In the genomic region with DNA sequence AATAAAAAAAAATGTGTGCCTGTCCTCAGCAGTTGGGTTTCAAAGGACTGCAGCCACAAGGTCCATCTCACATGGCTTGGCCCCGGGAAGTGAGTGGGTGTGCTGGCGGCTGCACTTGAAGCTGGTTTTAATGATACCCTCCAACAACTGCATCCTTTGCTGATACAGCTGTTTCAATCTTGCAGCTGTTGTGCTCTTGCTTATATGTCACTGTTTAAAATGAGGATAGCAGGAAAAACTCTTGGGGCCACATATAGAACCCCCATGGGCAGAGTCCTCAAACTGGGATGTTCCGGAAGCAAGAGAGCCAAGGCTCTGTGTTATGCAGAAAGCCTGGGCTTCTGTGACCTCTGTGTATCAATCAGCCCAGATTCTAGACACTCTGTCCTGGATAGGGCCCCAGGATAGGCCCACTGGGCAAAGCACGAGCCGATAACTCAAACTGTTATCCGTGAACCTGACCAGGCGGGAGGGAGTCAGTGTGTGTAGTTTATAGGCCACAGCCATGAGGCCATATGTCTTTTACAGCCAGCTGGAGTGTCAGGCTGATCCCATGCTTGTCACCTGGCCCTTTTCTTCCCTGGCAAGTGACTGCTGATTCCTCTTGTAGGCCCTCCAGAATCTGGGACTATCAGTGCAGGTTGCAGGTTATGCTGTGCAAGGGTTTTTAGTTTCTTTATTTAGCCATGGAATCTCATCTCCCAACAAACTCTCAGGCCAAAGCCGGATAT, we compare ENCODE assay signal across 10 cellular contexts.
"Had no signal": no experiment of that assay in that cellular context is flagged by ENCODE, and none has a peak within 500 bp of the region (broad histone marks: within the 10 kb centered on the region; RNA-seq: fewer than 3 reads in every experiment).

No MANE protein-coding gene starts in this region.

- H3K9me3 ChIP-seq: adrenal gland had no signal

- ATAC-seq: effector memory CD8-positive, alpha-beta T cell; T-helper 17 cell had no signal

- H3K36me3 ChIP-seq: adrenal gland had no signal

- H3K4me3 ChIP-seq: adrenal gland had no signal

- H3K27ac ChIP-seq: adrenal gland had no signal

- DNase-seq: activated CD4-positive, alpha-beta T cell treated with anti-CD3 and anti-CD28 coated beads, Interleukin-2, amount 10 ng/mL, durations not matched to agents 7 days and 5 days; activated CD4-positive, CD25-positive, alpha-beta regulatory T cell; activated naive CD4-positive, alpha-beta T cell treated with anti-CD3 and anti-CD28 coated beads, Interleukin-2, amount 50 U/mL, for 16 hours; activated T-cell treated with anti-CD3 and anti-CD28 coated beads for 4 hours; adrenal gland; central memory CD4-positive, alpha-beta T cell; effector memory CD8-positive, alpha-beta T cell; nephron progenitor cell; T-helper 17 cell; trophoblast cell had no signal

- H3K27me3 ChIP-seq: adrenal gland had no signal
